In genomic region chr4:98773638-98774037, GRCh38 we compare ENCODE assay signal across 26 cellular contexts.
DNase-seq lines count a peak whose midpoint lies in the region; ATAC-seq, FAIRE-seq and TF ChIP-seq lines count a peak whose summit lies in the region.
"Had no signal": no experiment of that assay in that cellular context is flagged by ENCODE, and none has a peak within 500 bp of the region (broad histone marks: within the 10 kb centered on the region; RNA-seq: fewer than 3 reads in every experiment).

No MANE protein-coding gene starts in this region.

- H3K27ac Mint-ChIP-seq in T-helper 17 cell, result peak overlapping the region; percentile 80
- H3K27ac Mint-ChIP-seq: B cell; CD8-positive, alpha-beta T cell had no signal

- no peaks in the 10 kb centered on the region for H3K9me2 ChIP-seq in Karpas-422 (replicated peaks; ENCODE audit: insufficient read depth, low read length)
- H3K9me2 ChIP-seq: SK-N-SH had no signal

- no peak overlapping the region for H4K8ac ChIP-seq in neuronal stem cell (ENCODE audit: low read depth, low read length)

- peak overlapping the region; percentile 87 for H3K14ac ChIP-seq in neuronal stem cell (ENCODE audit: low read length)

- intact Hi-C loops in left lung (cut with DNase I), result no loop called here

- H3K18ac ChIP-seq in neuronal stem cell (ENCODE audit: low read length), result no peak overlapping the region

- no CpG with 5 or more reads among the region's 4 CpGs for WGBS in neuronal stem cell (ENCODE audit: extremely low coverage in 2 of 2, insufficient read length in 2 of 2, insufficient replicate concordance in 1 of 2), 2 donors
- WGBS in small intestine, 3 donors, result 53 to 78% (median 75%) methylated on average over 4 of the region's 4 CpGs

- no peak for FAIRE-seq in small intestine (lab: Jason Lieb, UNC)
- FAIRE-seq: GM18507 had no signal

- H4K91ac ChIP-seq in neuronal stem cell (ENCODE audit: low read depth, low read length, poor library complexity), result no peak overlapping the region

- H3K27me3 ChIP-seq in Karpas-422 (ENCODE audit: low read length), result no peaks in the 10 kb centered on the region; the same call in 1 of the 2 replicates
- H3K27me3 ChIP-seq in neuronal stem cell (ENCODE audit: control insufficient read depth in 3 of 3, insufficient read depth in 3 of 3, low read depth in 1 of 3, low read length in 3 of 3), result no peaks in the 10 kb centered on the region
- no peaks in the 10 kb centered on the region for H3K27me3 ChIP-seq in small intestine (ENCODE audit: control insufficient read depth in 2 of 2, insufficient read depth in 2 of 2, low read length in 2 of 2)
- H3K27me3 ChIP-seq in left lung, result no peaks in the 10 kb centered on the region

- no peak for ATAC-seq in T-helper 17 cell
- no peak for ATAC-seq in left lung
- ATAC-seq: CD8-positive, alpha-beta T cell; Panc1 had no signal

- H2AK5ac ChIP-seq in neuronal stem cell (ENCODE audit: low read depth, low read length), result no peak overlapping the region

- H3K4me2 ChIP-seq in Karpas-422 (ENCODE audit: low read depth, low read length, poor library complexity, severe bottlenecking) (peak overlapping the region; percentile 44), neuronal stem cell (ENCODE audit: insufficient read depth, low read length, poor library complexity, severe bottlenecking) (no peak overlapping the region)
- H3K4me2 ChIP-seq: SK-N-SH had no signal

- H3K79me1 ChIP-seq in neuronal stem cell (ENCODE audit: low read depth, low read length), result no peaks in the 10 kb centered on the region

- H3K36me3 Mint-ChIP-seq in T-helper 17 cell (ENCODE audit: low read depth), result no peaks in the 10 kb centered on the region
- H3K36me3 Mint-ChIP-seq: CD8-positive, alpha-beta T cell had no signal

- H3K27ac ChIP-seq in Karpas-422 (ENCODE audit: low read length), result no peak overlapping the region
- no peak overlapping the region for H3K27ac ChIP-seq in neuronal stem cell (replicated peaks; ENCODE audit: low read length)
- no peak overlapping the region for H3K27ac ChIP-seq in small intestine (ENCODE audit: low read depth in 1 of 2, low read length in 1 of 2)
- H3K27ac ChIP-seq in left lung, result no peak overlapping the region
- H3K27ac ChIP-seq: C4-2B had no signal

- H3K36me3 ChIP-seq in Karpas-422 (ENCODE audit: insufficient read depth, low read length) (no peaks in the 10 kb centered on the region), neuronal stem cell (replicated peaks in 1 of 2; ENCODE audit: control insufficient read depth in 2 of 2, insufficient read depth in 2 of 2, low read length in 2 of 2) (no peaks in the 10 kb centered on the region), small intestine (ENCODE audit: control insufficient read depth in 2 of 2, insufficient read depth in 2 of 2, low read length in 2 of 2) (no peaks in the 10 kb centered on the region), left lung (no peaks in the 10 kb centered on the region)

- DNase-seq in Karpas-422 (no peak), T-helper 17 cell (no peak), epithelial cell of esophagus (ENCODE audit: low read depth) (peak; percentile 86), neuronal stem cell (ENCODE audit: low spot score) (no peak), small intestine (no peak), left lung (no peak)
- DNase-seq in activated naive CD4-positive, alpha-beta T cell treated with anti-CD3 and anti-CD28 coated beads, Interleukin-2, amount 50 U/mL, for 16 hours, result no peak
- DNase-seq: CD8-positive, alpha-beta T cell; DMS 273 treated with DMSO at 0.1 percent for 48 hours; DND-41; H7; IMR-90; KG1; NCI-H1048; NCI-H1417; NCI-H1694; NCI-H2029 treated with DMSO at 0.1 percent for 48 hours; NCI-H446 treated with DMSO at 0.1 percent for 48 hours; NCI-H526; NCI-H82; SK-N-SH; SW 1271 had no signal

- H3K27me3 Mint-ChIP-seq in T-helper 17 cell, result no peaks in the 10 kb centered on the region

- H2BK120ac ChIP-seq in neuronal stem cell (ENCODE audit: low read depth, low read length), result no peak overlapping the region

- TF ChIP-seq CTCF in epithelial cell of esophagus (IDR thresholded peaks at IDR 0.05; ENCODE audit: insufficient read depth, low read depth, low read length, missing control alignments), result no peak
- no peak for TF ChIP-seq CTCF in left lung (IDR thresholded peaks at IDR 0.05)

- H4K20me1 ChIP-seq in Karpas-422 (ENCODE audit: insufficient read depth, low read depth, low read length), result no peaks in the 10 kb centered on the region

- H2BK5ac ChIP-seq in neuronal stem cell (ENCODE audit: low read length), result no peak overlapping the region

- H3K9me3 ChIP-seq in Karpas-422 (ENCODE audit: low read length), result no peaks in the 10 kb centered on the region
- no peaks in the 10 kb centered on the region for H3K9me3 ChIP-seq in T-helper 17 cell (ENCODE audit: control insufficient read depth, low read length, poor library complexity, severe bottlenecking)
- H3K9me3 ChIP-seq in neuronal stem cell (replicated peaks in 1 of 2; ENCODE audit: control insufficient read depth in 2 of 2, insufficient read depth in 1 of 2, low read depth in 1 of 2, low read length in 2 of 2), result no peaks in the 10 kb centered on the region
- no peaks in the 10 kb centered on the region for H3K9me3 ChIP-seq in small intestine (ENCODE audit: control insufficient read depth, low read depth)
- peaks cover 0 to 14% of the 10 kb centered on the region in 2 donors for H3K9me3 ChIP-seq in left lung
- H3K9me3 ChIP-seq: SK-N-SH had no signal

- peak overlapping the region; percentile 95 for H2BK15ac ChIP-seq in neuronal stem cell (ENCODE audit: low read length)

- H2AFZ ChIP-seq in Karpas-422 (ENCODE audit: low read length) (no peak overlapping the region), neuronal stem cell (ENCODE audit: low read length) (no peak overlapping the region)

- H3K4ac ChIP-seq in neuronal stem cell (ENCODE audit: low read length), result no peak overlapping the region

- peaks cover 15% of the 10 kb centered on the region for H3K4me1 ChIP-seq in Karpas-422 (ENCODE audit: low read length)
- peaks cover 0 to 7% of the 10 kb centered on the region in 2 donors for H3K4me1 ChIP-seq in neuronal stem cell (ENCODE audit: control insufficient read depth in 2 of 2, insufficient read depth in 1 of 2, low read depth in 1 of 2, low read length in 2 of 2)
- H3K4me1 ChIP-seq in small intestine (ENCODE audit: control insufficient read depth in 2 of 2, insufficient read depth in 1 of 2, low read depth in 1 of 2, low read length in 1 of 2), result peaks cover 2 to 5% of the 10 kb centered on the region in 2 donors
- H3K4me1 ChIP-seq in left lung, result no peaks in the 10 kb centered on the region

- H3K4me3 ChIP-seq in Karpas-422 (ENCODE audit: low read length) (no peak overlapping the region), epithelial cell of esophagus (ENCODE audit: low read length) (no peak overlapping the region), neuronal stem cell (ENCODE audit: low read length in 2 of 2) (no peak overlapping the region), small intestine (ENCODE audit: low read depth in 1 of 2, low read length in 2 of 2) (no peak overlapping the region), left lung (no peak overlapping the region)

- H3K9ac ChIP-seq in Karpas-422 (ENCODE audit: low read length) (no peak overlapping the region), neuronal stem cell (ENCODE audit: low read depth, low read length, poor library complexity) (no peak overlapping the region)
- H3K9ac ChIP-seq: SK-N-SH had no signal

- H3K79me2 ChIP-seq in Karpas-422 (ENCODE audit: low read length), result no peaks in the 10 kb centered on the region

- H2BK12ac ChIP-seq in neuronal stem cell (ENCODE audit: low read length), result no peak overlapping the region

- no peak overlapping the region for H3K4me3 Mint-ChIP-seq in T-helper 17 cell
- H3K4me3 Mint-ChIP-seq: B cell; CD8-positive, alpha-beta T cell had no signal

- no peak overlapping the region for H3K23ac ChIP-seq in neuronal stem cell (ENCODE audit: low read depth, low read length, poor library complexity)

- H3K4me1 Mint-ChIP-seq in T-helper 17 cell, result no peaks in the 10 kb centered on the region
- H3K4me1 Mint-ChIP-seq: B cell had no signal
